ENCODE assay signal across 17 cellular contexts in the genomic region with DNA sequence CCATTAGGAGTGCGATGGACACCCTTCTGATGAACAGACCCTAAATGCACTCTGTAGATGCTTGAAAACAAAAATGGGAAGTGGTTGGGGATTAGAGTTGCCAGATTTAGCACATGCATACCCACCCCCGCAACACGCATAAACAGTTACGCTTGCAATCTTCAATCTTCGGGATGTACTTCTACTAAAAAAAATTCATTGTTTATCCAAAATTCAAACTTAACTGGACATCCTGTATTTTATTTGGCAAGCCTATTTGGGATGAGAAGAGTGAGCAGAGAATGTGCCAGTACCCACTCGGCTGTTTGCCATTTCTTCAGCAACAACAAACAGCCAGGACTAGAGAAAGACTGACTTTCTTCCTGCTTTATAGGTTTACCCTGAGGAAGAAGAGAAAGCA. TPM values are rescaled to one million over a fixed set of nuclear protein-coding genes. Genes with fewer than 3 reads are reported as not detected.
A peak's percentile ranks its signal among the peaks of the same experiment; 100 is the strongest.
DNase-seq lines count a peak whose midpoint lies in the region; ATAC-seq, FAIRE-seq and TF ChIP-seq lines count a peak whose summit lies in the region.
"Had no signal": no experiment of that assay in that cellular context is flagged by ENCODE, and none has a peak within 500 bp of the region (broad histone marks: within the 10 kb centered on the region; RNA-seq: fewer than 3 reads in every experiment).

No MANE protein-coding gene starts in this region.

- TF ChIP-seq POLR2A in GM12891 (IDR thresholded peaks at IDR 0.05; ENCODE audit: low read depth, low read length) (no peak), sigmoid colon (IDR thresholded peaks at IDR 0.05) (no peak)

- ATAC-seq in HG02571 (IDR thresholded peaks at IDR 0.05; ENCODE audit: unreplicated experiment) = no peak
- ATAC-seq: effector memory CD8-positive, alpha-beta T cell; HCT116; mucosa of descending colon had no signal

- H3K36me3 ChIP-seq in sigmoid colon (no peaks in the 10 kb centered on the region), small intestine (ENCODE audit: control insufficient read depth in 2 of 2, insufficient read depth in 2 of 2, low read length in 2 of 2) (no peaks in the 10 kb centered on the region), colonic mucosa (no peaks in the 10 kb centered on the region)
- H3K36me3 ChIP-seq: pancreas, SJCRH30 had no signal

- peak overlapping the region in 3 of 4 donors; percentile 68 to 72 (median 70) for H3K27ac ChIP-seq in sigmoid colon
- no peak overlapping the region for H3K27ac ChIP-seq in small intestine (ENCODE audit: low read depth in 1 of 2, low read length in 1 of 2)
- H3K27ac ChIP-seq in colonic mucosa = no peak overlapping the region
- H3K27ac ChIP-seq: pancreas, SJCRH30, testis had no signal

- no peak overlapping the region for H3K4me3 ChIP-seq in fibroblast of the aortic adventitia (ENCODE audit: low read depth, low read length)
- no peak overlapping the region for H3K4me3 ChIP-seq in sigmoid colon
- no peak overlapping the region for H3K4me3 ChIP-seq in small intestine (ENCODE audit: low read depth in 1 of 2, low read length in 2 of 2)
- no peak overlapping the region for H3K4me3 ChIP-seq in colonic mucosa
- H3K4me3 ChIP-seq: mucosa of descending colon, pancreas, SJCRH30 had no signal

- H3K27me3 ChIP-seq in sigmoid colon = no peaks in the 10 kb centered on the region
- peaks cover 0 to 3% of the 10 kb centered on the region in 2 donors for H3K27me3 ChIP-seq in small intestine (ENCODE audit: control insufficient read depth in 2 of 2, insufficient read depth in 2 of 2, low read length in 2 of 2)
- no peaks in the 10 kb centered on the region for H3K27me3 ChIP-seq in colonic mucosa
- H3K27me3 ChIP-seq: pancreas, SJCRH30, testis had no signal

- FAIRE-seq in GM12891 (lab: Jason Lieb, UNC) (no peak), small intestine (lab: Jason Lieb, UNC) (no peak)
- FAIRE-seq: pancreas had no signal

- TF ChIP-seq CTCF in fibroblast of the aortic adventitia (IDR thresholded peaks at IDR 0.05; ENCODE audit: insufficient read depth, low read length) (no peak), sigmoid colon (IDR thresholded peaks at IDR 0.05) (no peak), colonic mucosa (IDR thresholded peaks at IDR 0.05) (no peak)

- intact Hi-C loops in sigmoid colon (cut with DNase I) (loop anchor here (5.0 kb wide), 2 partner anchors 41 to 49 kb away; no protein-coding TSS in a partner anchor), colonic mucosa (cut with DNase I) (no loop called here)

- 50 to 88% methylated on average over 6 of the region's 6 CpGs for WGBS in sigmoid colon, 2 donors
- WGBS in small intestine, 3 donors = 54 to 88% (median 79%) methylated on average over 6 of the region's 6 CpGs

- TF ChIP-seq EP300 in sigmoid colon (IDR thresholded peaks at IDR 0.05) = no peak

- DNase-seq in GM12891 (ENCODE audit: insufficient read length, low spot score) (no peak), NCI-H446 treated with DMSO at 0.1 percent for 48 hours (lab: John Stamatoyannopoulos, UW) (peak; percentile 46), fibroblast of the aortic adventitia (ENCODE audit: low read depth) (peak; percentile 37), sigmoid colon (no peak), small intestine (no peak), colonic mucosa (no peak)
- DNase-seq: activated gamma-delta T cell; effector memory CD8-positive, alpha-beta T cell; NCI-H1694 treated with DMSO at 0.1 percent for 48 hours; NCI-H345; pancreas; SJCRH30; testis had no signal

- H3K4me1 ChIP-seq in sigmoid colon = peaks cover 0 to 27% (median 20%) of the 10 kb centered on the region in 4 donors
- no peaks in the 10 kb centered on the region for H3K4me1 ChIP-seq in small intestine (ENCODE audit: control insufficient read depth in 2 of 2, insufficient read depth in 1 of 2, low read depth in 1 of 2, low read length in 1 of 2)
- H3K4me1 ChIP-seq in colonic mucosa = no peaks in the 10 kb centered on the region
- H3K4me1 ChIP-seq: pancreas, SJCRH30 had no signal

- no peaks in the 10 kb centered on the region for H3K9me3 ChIP-seq in sigmoid colon
- no peaks in the 10 kb centered on the region for H3K9me3 ChIP-seq in small intestine (ENCODE audit: control insufficient read depth, low read depth)
- H3K9me3 ChIP-seq in colonic mucosa = no peaks in the 10 kb centered on the region
- H3K9me3 ChIP-seq: mucosa of descending colon, pancreas, SJCRH30, testis had no signal

- H3K9ac ChIP-seq in colonic mucosa (ENCODE audit: low read depth in 2 of 2, low read length in 2 of 2) = no peak overlapping the region

TF ChIP-seq in GM12891, 5 proteins besides CTCF, POLR2A, EP300 and RAD21:
- TF ChIP-seq POLR2AphosphoS5 (IDR thresholded peaks at IDR 0.05; ENCODE audit: low read depth, low read length) = no peak
- TF ChIP-seq SPI1 (IDR thresholded peaks at IDR 0.05; ENCODE audit: low read depth, low read length) = peak; percentile 81
- no peak for TF ChIP-seq PAX5 (IDR thresholded peaks at IDR 0.05; ENCODE audit: insufficient read depth, low read length, severe bottlenecking)
- TF ChIP-seq POU2F2 (IDR thresholded peaks at IDR 0.05; ENCODE audit: low read depth, low read length) = peak; percentile 46; the same call in 1 of the 2 replicates
- TF ChIP-seq TAF1 (IDR thresholded peaks at IDR 0.05; ENCODE audit: low read depth, low read length) = no peak

RNA-seq across cellular contexts. Expression of a gene that starts 18.4 kb away (rescaled TPM):
- polyA plus RNA-seq in GM12891 (2012; ENCODE audit: low read depth, missing spikeins) = 0.03 TPM
- total RNA-seq in fibroblast of the aortic adventitia (ENCODE audit: low replicate concordance) (not detected in 2 replicates), sigmoid colon (under 1 TPM in 2 of 4 donors, not detected in 2; 0.16 to 0.83 TPM), colonic mucosa (not detected)
- polyA plus RNA-seq in sigmoid colon (under 1 TPM in 1 of 3 donors, not detected in 2; 0.04 TPM), small intestine (under 1 TPM in 1 of 3 donors, not detected in 2; 0.07 TPM)
- total RNA-seq: LHCN-M2, pancreas had no signal

RNA-seq across cellular contexts. Expression of a gene that starts 57.8 kb away (rescaled TPM):
- 0.18 TPM for polyA plus RNA-seq in GM12891 (2012; ENCODE audit: low read depth, missing spikeins)
- 35.8 and 40.4 TPM in 2 replicates for total RNA-seq in fibroblast of the aortic adventitia (ENCODE audit: low replicate concordance)
- 10 to 100 TPM; 37.9 to 51.2 (median 48.1) TPM for total RNA-seq in sigmoid colon
- polyA plus RNA-seq in sigmoid colon = 1 to 10 TPM in 2 of 3 donors, under 1 TPM in 1; 0.23 to 9.4 (median 2.4) TPM
- 10 to 100 TPM in 1 of 3 donors, 1 to 10 TPM in 2; 1.6 to 10.9 (median 1.6) TPM for polyA plus RNA-seq in small intestine
- total RNA-seq in colonic mucosa = 10 to 100 TPM in 1 of 2 donors, 1 to 10 TPM in 1; 2.3 to 13.9 TPM

Comparison
In these comparisons a context has a peak if more than half of its experiments do, and no peak if none do; other contexts are left out.
1. DNase-seq: peak in NCI-H446 treated with DMSO at 0.1 percent for 48 hours (single experiment) and fibroblast of the aortic adventitia (single experiment); none in GM12891 (single experiment), sigmoid colon (single experiment), small intestine (single experiment) and colonic mucosa (single experiment).
2. H3K27ac ChIP-seq: peak in sigmoid colon (3 of 4); none in small intestine (0 of 2) and colonic mucosa (single experiment).